ENCODE assay signal across 27 cellular contexts in genomic region chr17:74734256-74734655, GRCh38. TPM values are rescaled to one million over a fixed set of nuclear protein-coding genes. Genes with fewer than 3 reads are reported as not detected.
DNase-seq lines count a peak whose midpoint lies in the region; ATAC-seq and TF ChIP-seq lines count a peak whose summit lies in the region.
"Had no signal": no experiment of that assay in that cellular context is flagged by ENCODE, and none has a peak within 500 bp of the region (broad histone marks: within the 10 kb centered on the region; RNA-seq: fewer than 3 reads in every experiment).

No MANE protein-coding gene starts in this region.

- no peak for TF ChIP-seq CTCF in GM13976 (IDR thresholded peaks at IDR 0.05; ENCODE audit: borderline replicate concordance, control extremely low read depth, extremely low read depth, insufficient read depth, missing control alignments)

- ATAC-seq in memory B cell (ENCODE audit: low read depth) (no peak), GM18858 (IDR thresholded peaks at IDR 0.05; ENCODE audit: unreplicated experiment) (no peak)
- no peak for ATAC-seq in stimulated activated effector memory CD8-positive, alpha-beta T cell treated with anti-CD3 and anti-CD28 coated beads, Interleukin-12 subunit alpha, Interleukin-12 subunit beta, amount 100 ng/mL, for 72 hours

- H3K4me3 Mint-ChIP-seq in memory B cell, result no peak overlapping the region
- no peak overlapping the region for H3K4me3 Mint-ChIP-seq in stimulated activated effector memory CD8-positive, alpha-beta T cell treated with anti-CD3 and anti-CD28 coated beads, Interleukin-12 subunit alpha, Interleukin-12 subunit beta, amount 100 ng/mL, for 72 hours
- H3K4me3 Mint-ChIP-seq: CD14-positive monocyte had no signal

- H3K27me3 ChIP-seq in BLaER1 treated with 17β-estradiol and CSF1 and Interleukin-3, amounts not matched to agents 10 nM and 100 nM, result no peaks in the 10 kb centered on the region

- H3K4me1 ChIP-seq in BLaER1 treated with 17β-estradiol and CSF1 and Interleukin-3, amounts not matched to agents 10 nM and 100 nM, result peaks cover 64 to 80% (median 72%) of the 10 kb centered on the region in 10 experiments

- H3K36me3 ChIP-seq in BLaER1 treated with 17β-estradiol and CSF1 and Interleukin-3, amounts not matched to agents 10 nM and 100 nM, result no peaks in the 10 kb centered on the region

- H3K27ac ChIP-seq in BLaER1 treated with 17β-estradiol and CSF1 and Interleukin-3, amounts not matched to agents 10 nM and 100 nM, result peak overlapping the region in 5 of 11 experiments; percentile 15 to 98 (median 34); a peak in 5 of 22 replicates
- H3K27ac ChIP-seq: SK-N-MC had no signal

- 0 out of 22 replicates have a peak, but pooled peaks cover 0 to 5% (median 0%) of the 10 kb centered on the region in 11 experiments for H3K9me3 ChIP-seq in BLaER1 treated with 17β-estradiol and CSF1 and Interleukin-3, amounts not matched to agents 10 nM and 100 nM (replicated peaks in 1 of 11)

- peaks cover 32% of the 10 kb centered on the region for H3K4me1 Mint-ChIP-seq in memory B cell
- H3K4me1 Mint-ChIP-seq in stimulated activated effector memory CD8-positive, alpha-beta T cell treated with anti-CD3 and anti-CD28 coated beads, Interleukin-12 subunit alpha, Interleukin-12 subunit beta, amount 100 ng/mL, for 72 hours, result peaks cover 26% of the 10 kb centered on the region

- DNase-seq in GM13976 (ENCODE audit: low spot score), result peak; percentile 6
- DNase-seq in memory B cell (ENCODE audit: low spot score in 2 of 2), result no peak
- DNase-seq in stimulated activated effector memory CD8-positive, alpha-beta T cell treated with anti-CD3 and anti-CD28 coated beads, Interleukin-12 subunit alpha, Interleukin-12 subunit beta, amount 100 ng/mL, for 72 hours (ENCODE audit: low spot score in 2 of 2), result no peak
- no peak for DNase-seq in NCI-H2171 treated with DMSO at 0.1 percent for 48 hours (lab: John Stamatoyannopoulos, UW)
- DNase-seq in cerebellum (ENCODE audit: low spot score), result no peak
- DNase-seq: Calu3; CD8-positive, alpha-beta memory T cell; DMS79 treated with DMSO at 0.1 percent for 48 hours; GOT3; HCEC 1CT; KBM-7; MV-4-11; NCI-H1105; NCI-H1436 treated with DMSO at 0.1 percent for 48 hours; NCI-H187 treated with DMSO at 0.1 percent for 48 hours; NCI-H2107; NCI-H446; NCI-H524 treated with DMSO at 0.1 percent for 48 hours; NCI-H774; SIG-M5 had no signal

- in situ Hi-C loops in GM13976 (cut with MboI; ENCODE audit: low sequenced_read_pairs, unreplicated experiment), result no loop called here

- H3K27ac Mint-ChIP-seq in memory B cell, result peak overlapping the region; percentile 36
- peak overlapping the region; percentile 41 for H3K27ac Mint-ChIP-seq in stimulated activated effector memory CD8-positive, alpha-beta T cell treated with anti-CD3 and anti-CD28 coated beads, Interleukin-12 subunit alpha, Interleukin-12 subunit beta, amount 100 ng/mL, for 72 hours

- peak overlapping the region; percentile 19 to 100 (median 97) for H3K4me2 ChIP-seq in BLaER1 treated with 17β-estradiol and CSF1 and Interleukin-3, amounts not matched to agents 10 nM and 100 nM

- H3K9me3 Mint-ChIP-seq in memory B cell, result no peaks in the 10 kb centered on the region
- no peaks in the 10 kb centered on the region for H3K9me3 Mint-ChIP-seq in stimulated activated effector memory CD8-positive, alpha-beta T cell treated with anti-CD3 and anti-CD28 coated beads, Interleukin-12 subunit alpha, Interleukin-12 subunit beta, amount 100 ng/mL, for 72 hours
- H3K9me3 Mint-ChIP-seq: CD8-positive, alpha-beta memory T cell had no signal

- peak overlapping the region in 1 of 11 experiments; percentile 24; a peak in 1 of 22 replicates for H3K9ac ChIP-seq in BLaER1 treated with 17β-estradiol and CSF1 and Interleukin-3, amounts not matched to agents 10 nM and 100 nM

- no peaks in the 10 kb centered on the region for H3K27me3 Mint-ChIP-seq in memory B cell
- H3K27me3 Mint-ChIP-seq: CD8-positive, alpha-beta memory T cell had no signal

- H4K20me1 ChIP-seq in BLaER1 treated with 17β-estradiol and CSF1 and Interleukin-3, amounts not matched to agents 10 nM and 100 nM, result no peaks in the 10 kb centered on the region

- H3K36me3 Mint-ChIP-seq in memory B cell, result no peaks in the 10 kb centered on the region
- H3K36me3 Mint-ChIP-seq in stimulated activated effector memory CD8-positive, alpha-beta T cell treated with anti-CD3 and anti-CD28 coated beads, Interleukin-12 subunit alpha, Interleukin-12 subunit beta, amount 100 ng/mL, for 72 hours, result no peaks in the 10 kb centered on the region
- H3K36me3 Mint-ChIP-seq: CD14-positive monocyte had no signal

- no peak overlapping the region for H3K4me3 ChIP-seq in BLaER1 treated with 17β-estradiol and CSF1 and Interleukin-3, amounts not matched to agents 10 nM and 100 nM
- H3K4me3 ChIP-seq: SK-N-MC had no signal

RNA-seq across cellular contexts. Expression of gene RAB37, which starts 2.8 kb away (rescaled TPM):
- total RNA-seq in cerebellum, result 0.82 TPM
- total RNA-seq: A673, MCF 10A had no signal

RNA-seq across cellular contexts. Expression of gene NHERF1, which starts 14.2 kb away (rescaled TPM):
- 10.3 TPM for total RNA-seq in cerebellum

RNA-seq across cellular contexts. Expression of gene CD300LF, which starts 21.5 kb away (rescaled TPM):
- 0.27 TPM for total RNA-seq in cerebellum
- total RNA-seq: A673; Calu3; CD8-positive, alpha-beta memory T cell; LHCN-M2; MCF 10A had no signal

RNA-seq across cellular contexts. Expression of gene NAT9, which starts 41.9 kb away (rescaled TPM):
- 22.0 TPM for total RNA-seq in cerebellum
